ENCODE assay signal across 25 cellular contexts in the genomic region with DNA sequence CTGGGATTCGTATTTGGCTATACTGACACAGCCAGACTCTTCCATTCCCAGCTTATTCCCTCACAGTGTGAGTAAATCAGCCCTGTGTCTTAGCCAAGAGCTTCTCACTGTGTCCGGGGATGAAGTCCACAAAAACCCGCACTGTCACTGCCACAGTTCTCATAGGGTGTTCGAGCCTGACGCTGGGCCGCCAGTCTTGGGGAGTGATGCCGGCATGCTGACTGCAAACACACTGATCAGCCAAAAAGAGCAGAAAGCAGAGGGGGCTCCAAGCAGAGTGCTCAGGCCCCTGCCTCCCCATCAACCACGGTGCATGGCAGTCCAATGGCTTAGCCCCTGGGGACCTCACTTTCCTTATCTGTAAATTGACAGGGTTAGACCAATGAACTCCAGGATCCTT. TPM values are rescaled to one million over a fixed set of nuclear protein-coding genes. Genes with fewer than 3 reads are reported as not detected.
"Had no signal": no experiment of that assay in that cellular context is flagged by ENCODE, and none has a peak within 500 bp of the region (broad histone marks: within the 10 kb centered on the region; RNA-seq: fewer than 3 reads in every experiment).

No MANE protein-coding gene starts in this region.

- DNase-seq: colonic mucosa; cortex of kidney; dermis blood vessel endothelial cell; dorsolateral prefrontal cortex; effector CD4-positive, alpha-beta T cell; effector CD8-positive, alpha-beta T cell; effector memory CD4-positive, alpha-beta T cell; effector memory CD8-positive, alpha-beta T cell; endodermal cell; erythroblast; esophagus squamous epithelium; foreskin keratinocyte; foreskin melanocyte; gastrocnemius medialis; glutamatergic neuron; head of caudate nucleus; heart left ventricle; heart right ventricle had no signal

- H3K27ac ChIP-seq: colonic mucosa, coronary artery, dorsolateral prefrontal cortex, epithelial cell of prostate, esophagus muscularis mucosa, esophagus squamous epithelium, foreskin keratinocyte, gastrocnemius medialis, gastroesophageal sphincter, heart left ventricle, heart right ventricle had no signal

- H3K4me3 Mint-ChIP-seq: dendritic cell treated with granulocyte-macrophage colony-stimulating factor and Interleukin-4, amounts not matched to agents 40 ng/mL and 50 ng/mL, for 4 days; effector memory CD8-positive, alpha-beta T cell; endodermal cell had no signal

- ATAC-seq: effector memory CD8-positive, alpha-beta T cell; esophagus mucosa; foreskin keratinocyte; gastrocnemius medialis; gastroesophageal sphincter; heart left ventricle; heart right ventricle had no signal

- H3K4me3 ChIP-seq: colonic mucosa, coronary artery, dorsolateral prefrontal cortex, esophagus muscularis mucosa, esophagus squamous epithelium, gastrocnemius medialis, gastroesophageal sphincter, heart left ventricle, heart right ventricle had no signal

- H3K27me3 Mint-ChIP-seq: dendritic cell treated with granulocyte-macrophage colony-stimulating factor and Interleukin-4, amounts not matched to agents 40 ng/mL and 50 ng/mL, for 4 days; effector memory CD8-positive, alpha-beta T cell had no signal

- H3K27me3 ChIP-seq: colonic mucosa, dorsolateral prefrontal cortex, esophagus muscularis mucosa, esophagus squamous epithelium, foreskin keratinocyte, gastrocnemius medialis, gastroesophageal sphincter, heart left ventricle, heart right ventricle had no signal

- H3K9me3 ChIP-seq: colonic mucosa, esophagus squamous epithelium, gastrocnemius medialis, gastroesophageal sphincter had no signal

- H3K4me1 Mint-ChIP-seq: endodermal cell had no signal

- H3K27ac Mint-ChIP-seq: dendritic cell treated with granulocyte-macrophage colony-stimulating factor and Interleukin-4, amounts not matched to agents 40 ng/mL and 50 ng/mL, for 4 days; effector memory CD8-positive, alpha-beta T cell; endodermal cell had no signal

- H3K36me3 ChIP-seq: colonic mucosa had no signal

- H3K4me1 ChIP-seq: colonic mucosa, esophagus muscularis mucosa, esophagus squamous epithelium, foreskin keratinocyte, gastrocnemius medialis, gastroesophageal sphincter, heart left ventricle, heart right ventricle had no signal

RNA-seq across cellular contexts. Expression of gene C10orf143, which starts 36.7 kb away (rescaled TPM):
- total RNA-seq: glomerular endothelial cell had no signal
